15 cellular contexts compared by ENCODE assay signal in the genomic region with DNA sequence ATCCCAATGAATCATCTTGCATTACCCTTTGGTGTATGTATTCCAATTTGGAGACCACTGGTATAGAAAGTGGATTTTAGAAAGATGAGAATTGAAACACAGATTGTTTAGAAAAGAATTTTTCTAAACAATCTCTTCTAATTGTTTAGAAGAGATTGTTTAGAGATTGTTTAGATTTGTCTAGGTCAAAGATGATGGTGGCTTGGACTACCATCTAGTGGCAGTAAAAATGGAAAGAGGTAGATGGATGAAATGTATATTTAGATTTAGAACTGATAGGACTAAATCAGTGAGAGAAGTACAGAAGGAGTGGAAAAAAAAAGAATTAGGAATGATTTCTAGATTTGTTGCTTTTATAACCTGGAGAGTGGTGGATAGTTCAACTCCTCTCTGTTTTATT.
DNase-seq lines count a peak whose midpoint lies in the region; ATAC-seq and TF ChIP-seq lines count a peak whose summit lies in the region.
"Had no signal": no experiment of that assay in that cellular context is flagged by ENCODE, and none has a peak within 500 bp of the region (broad histone marks: within the 10 kb centered on the region; RNA-seq: fewer than 3 reads in every experiment).

No MANE protein-coding gene starts in this region.

- H3K27ac ChIP-seq in HCT116 (ENCODE audit: low read depth, low read length) (no peak overlapping the region), neural cell (ENCODE audit: low read length) (no peak overlapping the region)
- H3K27ac ChIP-seq: body of pancreas, skin epidermis had no signal

- H3K9me3 ChIP-seq in HCT116 (ENCODE audit: control insufficient read depth in 1 of 2, insufficient read depth in 1 of 2, low read depth in 1 of 2, low read length in 2 of 2) (no peaks in the 10 kb centered on the region), neural cell (ENCODE audit: low read length) (no peaks in the 10 kb centered on the region)
- H3K9me3 ChIP-seq: body of pancreas had no signal

- no peak overlapping the region for H3K4me3 ChIP-seq in HCT116 (replicated peaks in 1 of 2; ENCODE audit: low read depth in 1 of 2, low read length in 2 of 2)
- no peak overlapping the region for H3K4me3 ChIP-seq in neural cell (ENCODE audit: low read length)
- H3K4me3 ChIP-seq: body of pancreas, skin epidermis had no signal

- H3K9me2 ChIP-seq in HCT116 (ENCODE audit: insufficient read depth) (no peaks in the 10 kb centered on the region), neural cell (ENCODE audit: insufficient read depth, low read length) (no peaks in the 10 kb centered on the region)

- TF ChIP-seq CTCF in HCT116 (IDR thresholded peaks at IDR 0.05 in 2 of 3, conservative IDR thresholded peaks at IDR 0.05 in 1 of 3; ENCODE audit: borderline replicate concordance in 1 of 3, insufficient read depth in 1 of 3, low read depth in 2 of 3, low read length in 2 of 3) (peak in 1 of 3 experiments; percentile 26; a peak in 1 of 6 replicates), neural cell (IDR thresholded peaks at IDR 0.05; ENCODE audit: poor library complexity, severe bottlenecking) (peak; percentile 54)

- no TSS peak for BruUV-seq in HCT116 (replicated peaks; lab: Mats Ljungman, UMichigan)

- H3K79me2 ChIP-seq in HCT116 (ENCODE audit: insufficient read depth, low read length) (no peaks in the 10 kb centered on the region), neural cell (replicated peaks; ENCODE audit: insufficient read depth, low read length) (no peaks in the 10 kb centered on the region)

- no peaks in the 10 kb centered on the region for H3K4me1 ChIP-seq in HCT116 (ENCODE audit: control insufficient read depth in 1 of 2, insufficient read depth in 2 of 2, low read length in 2 of 2)
- H3K4me1 ChIP-seq: body of pancreas had no signal

- no peak overlapping the region for H3K4me2 ChIP-seq in HCT116 (ENCODE audit: low read length)
- H3K4me2 ChIP-seq in neural cell (ENCODE audit: low read length): no peak overlapping the region

- no peak for TF ChIP-seq POLR2A in HCT116 (IDR thresholded peaks at IDR 0.05; ENCODE audit: borderline replicate concordance, extremely low read depth, insufficient read depth, insufficient read length)

- RAD21 ChIA-PET in HCT116 (lab: Charles Lee; ENCODE audit: low non-redundant PET in 1 of 2, low total read pairs in 2 of 2, uncharacterized antibody in 2 of 2, unreplicated experiment in 2 of 2): no interaction called here

- ATAC-seq in HCT116 (no peak), GM21619 (IDR thresholded peaks at IDR 0.05; ENCODE audit: unreplicated experiment) (no peak)
- ATAC-seq: body of pancreas had no signal

- H3K27me3 ChIP-seq in HCT116 (ENCODE audit: insufficient read depth, low read length) (no peaks in the 10 kb centered on the region), neural cell (ENCODE audit: insufficient read depth, low read depth, low read length) (no peaks in the 10 kb centered on the region)

- DNase-seq in NOMO-1 treated with DMSO at 0.1 percent for 48 hours (lab: John Stamatoyannopoulos, UW; ENCODE audit: unreplicated experiment) (peak; percentile 21), NOMO-1 treated with dmso at 0.1 percent for 144 hours (lab: John Stamatoyannopoulos, UW; ENCODE audit: unreplicated experiment) (no peak), HCT116 (ENCODE audit: low read depth, low spot score) (no peak), amniotic epithelial cell (ENCODE audit: low read depth) (peak; percentile 5), LoVo (ENCODE audit: low spot score) (no peak)
- DNase-seq in stimulated activated CD4-positive, alpha-beta T cell treated with anti-CD3 and anti-CD28 coated beads, Interleukin-4, amount 100 ng/mL, for 4 hours: no peak
- DNase-seq: activated CD4-positive, alpha-beta memory T cell treated with anti-CD3 and anti-CD28 coated beads for 36 hours; activated gamma-delta T cell; body of pancreas; DMS153; mesendoderm; NCI-H748 treated with DMSO at 0.1 percent for 48 hours had no signal

- H3F3A ChIP-seq in neural cell (ENCODE audit: insufficient read depth, low read length, poor library complexity, severe bottlenecking): no peaks in the 10 kb centered on the region

- intact Hi-C loops in HCT116 (cut with micrococcal nuclease): loop anchor here (5.0 kb wide), 1 partner anchor 517 kb away; no protein-coding TSS in a partner anchor

- TF ChIP-seq RAD21 in HCT116 (IDR thresholded peaks at IDR 0.05; ENCODE audit: low read depth) (peak; percentile 46), neural cell (conservative IDR thresholded peaks at IDR 0.05) (peak; percentile 66)

- no peak overlapping the region for H3K9ac ChIP-seq in HCT116 (ENCODE audit: low read length)
- no peak overlapping the region for H3K9ac ChIP-seq in neural cell (ENCODE audit: low read length)

- H4K20me1 ChIP-seq in HCT116 (ENCODE audit: insufficient read depth): no peaks in the 10 kb centered on the region
- no peaks in the 10 kb centered on the region for H4K20me1 ChIP-seq in neural cell (ENCODE audit: insufficient read depth)

- POLR2A ChIA-PET in HCT116 (lab: Charles Lee): no interaction called here

- CTCF ChIA-PET in HCT116 (lab: Charles Lee): no interaction called here

- no peak for TF ChIP-seq EP300 in neural cell (conservative IDR thresholded peaks at IDR 0.05; ENCODE audit: poor library complexity, severe bottlenecking)

- H2AFZ ChIP-seq in HCT116 (ENCODE audit: low read depth, low read length, poor library complexity, severe bottlenecking): no peak overlapping the region
- H2AFZ ChIP-seq in neural cell (ENCODE audit: low read depth, low read length): no peak overlapping the region

- H3K36me3 ChIP-seq in HCT116 (ENCODE audit: control insufficient read depth in 1 of 2, insufficient read depth in 2 of 2, low read length in 2 of 2) (no peaks in the 10 kb centered on the region), neural cell (ENCODE audit: insufficient read depth, low read length) (no peaks in the 10 kb centered on the region)

TF ChIP-seq in HCT116, 20 proteins besides CTCF, POLR2A, EP300 and RAD21 (continues in another document):
- TF ChIP-seq ZNF274 (IDR thresholded peaks at IDR 0.05; ENCODE audit: low read depth, low read length) (no peak), YY1 (IDR thresholded peaks at IDR 0.05; ENCODE audit: extremely low read depth, insufficient replicate concordance, low read depth, low read length) (no peak), EZH2 (IDR thresholded peaks at IDR 0.05) (no peak), FOSL1 (IDR thresholded peaks at IDR 0.05; ENCODE audit: low read depth) (no peak), CEBPB (IDR thresholded peaks at IDR 0.05; ENCODE audit: low read depth) (no peak), EZH2phosphoT487 (IDR thresholded peaks at IDR 0.05; ENCODE audit: borderline replicate concordance) (no peak), MAX (IDR thresholded peaks at IDR 0.05) (no peak), SRF (IDR thresholded peaks at IDR 0.05; ENCODE audit: low read depth) (no peak), JUND (IDR thresholded peaks at IDR 0.05) (no peak), CBX3 (IDR thresholded peaks at IDR 0.05; ENCODE audit: low read depth) (no peak), EGR1 (IDR thresholded peaks at IDR 0.05; ENCODE audit: low read depth) (no peak), SIN3A (IDR thresholded peaks at IDR 0.05; ENCODE audit: low read depth) (no peak), POLR2AphosphoS5 (IDR thresholded peaks at IDR 0.05; ENCODE audit: low read depth, low read length) (no peak)

TF ChIP-seq in neural cell, 6 proteins besides CTCF, POLR2A, EP300 and RAD21:
- TF ChIP-seq REST (IDR thresholded peaks at IDR 0.05; ENCODE audit: borderline replicate concordance) (no peak), SMC3 (conservative IDR thresholded peaks at IDR 0.05; ENCODE audit: poor library complexity) (peak; percentile 60)

Comparison
In these comparisons a context has a peak if more than half of its experiments do, and no peak if none do; other contexts are left out.
1. DNase-seq: peak in NOMO-1 treated with DMSO at 0.1 percent for 48 hours (single experiment) and amniotic epithelial cell (single experiment); none in NOMO-1 treated with dmso at 0.1 percent for 144 hours (single experiment), HCT116 (single experiment), LoVo (single experiment) and stimulated activated CD4-positive, alpha-beta T cell treated with anti-CD3 and anti-CD28 coated beads, Interleukin-4, amount 100 ng/mL, for 4 hours (0 of 2).